ENCODE assay signal across 2 cellular contexts in the genomic region with DNA sequence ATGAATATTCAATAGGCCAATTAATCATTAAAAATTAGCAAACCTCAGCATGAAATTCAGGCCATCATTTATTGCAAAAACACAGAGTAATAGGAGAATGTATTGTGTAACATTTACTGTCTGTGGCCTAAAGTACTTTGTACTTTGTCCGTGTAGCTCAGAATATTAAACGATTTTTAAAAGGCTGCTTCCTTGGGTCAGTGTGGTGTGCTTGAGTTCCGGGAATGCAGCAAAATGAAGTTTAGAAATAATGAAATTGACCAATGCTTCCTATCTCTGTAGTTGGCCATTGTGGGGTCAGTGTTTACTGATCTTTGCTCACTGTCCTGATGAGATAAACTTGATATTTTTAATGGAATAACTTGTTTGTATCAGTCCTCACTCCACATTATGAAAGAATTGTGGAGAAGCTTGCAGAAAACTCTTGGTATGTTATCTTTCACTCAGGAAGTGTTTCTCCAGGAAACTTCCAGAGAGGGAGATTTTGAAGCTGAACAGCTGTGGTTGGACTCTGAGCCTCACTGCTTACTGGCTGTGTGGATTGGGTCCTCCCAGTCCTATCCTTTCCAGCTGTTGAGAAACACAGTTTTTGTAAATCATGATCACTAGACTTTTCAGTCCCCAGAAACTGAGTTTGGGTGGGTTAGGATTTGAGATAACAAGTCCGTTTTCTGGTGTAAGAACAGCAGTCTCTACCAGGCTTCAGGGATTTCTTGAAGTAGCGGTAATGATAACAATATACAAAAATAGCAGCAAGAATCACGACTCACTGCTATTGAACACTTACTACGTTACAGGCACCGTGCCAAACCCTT.
A peak's percentile ranks its signal among the peaks of the same experiment; 100 is the strongest.
TF ChIP-seq lines count a peak whose summit lies in the region.

No MANE protein-coding gene starts in this region.

TF ChIP-seq in HepG2, 621 proteins besides CTCF, POLR2A, EP300 and RAD21 (continues in another document):
- TF ChIP-seq EED (CRISPR knock-in tag; IDR thresholded peaks at IDR 0.05) (no peak), ZNF260 (CRISPR knock-in tag; IDR thresholded peaks at IDR 0.05; ENCODE audit: borderline replicate concordance, low read depth) (no peak), ZNF790 (CRISPR knock-in tag; IDR thresholded peaks at IDR 0.05; ENCODE audit: borderline replicate concordance) (no peak), SMAD3 (CRISPR knock-in tag; IDR thresholded peaks at IDR 0.05) (0 out of 2 replicates have a peak, but pooled peaks have one; percentile 24), TERF1 (CRISPR knock-in tag; IDR thresholded peaks at IDR 0.05) (no peak), PAF1 (CRISPR knock-in tag; IDR thresholded peaks at IDR 0.05) (no peak), ZNF607 (CRISPR knock-in tag; IDR thresholded peaks at IDR 0.05; ENCODE audit: borderline replicate concordance) (no peak), ZNF577 (CRISPR knock-in tag; IDR thresholded peaks at IDR 0.05; ENCODE audit: borderline replicate concordance, low read depth) (no peak), MLXIP (CRISPR knock-in tag; IDR thresholded peaks at IDR 0.05; ENCODE audit: borderline replicate concordance) (no peak), SALL1 (CRISPR knock-in tag; IDR thresholded peaks at IDR 0.05) (peak; percentile 51; the same call in 1 of the 2 replicates), BRD4 (CRISPR knock-in tag; IDR thresholded peaks at IDR 0.05) (no peak), POLR2G (IDR thresholded peaks at IDR 0.05; ENCODE audit: low read depth, low read length) (no peak), POLR2AphosphoS2 (IDR thresholded peaks at IDR 0.05; ENCODE audit: low read depth, low read length) (no peak), ATF7 (IDR thresholded peaks at IDR 0.05) (no peak), ATF7 (CRISPR knock-in tag; IDR thresholded peaks at IDR 0.05) (no peak), ZC3H4 (CRISPR knock-in tag; IDR thresholded peaks at IDR 0.05; ENCODE audit: borderline replicate concordance) (no peak), ZNF605 (CRISPR knock-in tag; IDR thresholded peaks at IDR 0.05) (no peak), ZNF253 (CRISPR knock-in tag; IDR thresholded peaks at IDR 0.05; ENCODE audit: borderline replicate concordance) (no peak), MTA1 (CRISPR knock-in tag; IDR thresholded peaks at IDR 0.05; ENCODE audit: borderline replicate concordance) (no peak)
- TF ChIP-seq, protein P1, sequence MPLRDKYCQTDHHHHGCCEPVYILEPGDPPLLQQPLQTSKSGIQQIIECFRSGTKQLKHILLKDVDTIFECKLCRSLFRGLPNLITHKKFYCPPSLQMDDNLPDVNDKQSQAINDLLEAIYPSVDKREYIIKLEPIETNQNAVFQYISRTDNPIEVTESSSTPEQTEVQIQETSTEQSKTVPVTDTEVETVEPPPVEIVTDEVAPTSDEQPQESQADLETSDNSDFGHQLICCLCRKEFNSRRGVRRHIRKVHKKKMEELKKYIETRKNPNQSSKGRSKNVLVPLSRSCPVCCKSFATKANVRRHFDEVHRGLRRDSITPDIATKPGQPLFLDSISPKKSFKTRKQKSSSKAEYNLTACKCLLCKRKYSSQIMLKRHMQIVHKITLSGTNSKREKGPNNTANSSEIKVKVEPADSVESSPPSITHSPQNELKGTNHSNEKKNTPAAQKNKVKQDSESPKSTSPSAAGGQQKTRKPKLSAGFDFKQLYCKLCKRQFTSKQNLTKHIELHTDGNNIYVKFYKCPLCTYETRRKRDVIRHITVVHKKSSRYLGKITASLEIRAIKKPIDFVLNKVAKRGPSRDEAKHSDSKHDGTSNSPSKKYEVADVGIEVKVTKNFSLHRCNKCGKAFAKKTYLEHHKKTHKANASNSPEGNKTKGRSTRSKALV (CRISPR knock-in tag; IDR thresholded peaks at IDR 0.05), result no peak
- TF ChIP-seq, protein P2, sequence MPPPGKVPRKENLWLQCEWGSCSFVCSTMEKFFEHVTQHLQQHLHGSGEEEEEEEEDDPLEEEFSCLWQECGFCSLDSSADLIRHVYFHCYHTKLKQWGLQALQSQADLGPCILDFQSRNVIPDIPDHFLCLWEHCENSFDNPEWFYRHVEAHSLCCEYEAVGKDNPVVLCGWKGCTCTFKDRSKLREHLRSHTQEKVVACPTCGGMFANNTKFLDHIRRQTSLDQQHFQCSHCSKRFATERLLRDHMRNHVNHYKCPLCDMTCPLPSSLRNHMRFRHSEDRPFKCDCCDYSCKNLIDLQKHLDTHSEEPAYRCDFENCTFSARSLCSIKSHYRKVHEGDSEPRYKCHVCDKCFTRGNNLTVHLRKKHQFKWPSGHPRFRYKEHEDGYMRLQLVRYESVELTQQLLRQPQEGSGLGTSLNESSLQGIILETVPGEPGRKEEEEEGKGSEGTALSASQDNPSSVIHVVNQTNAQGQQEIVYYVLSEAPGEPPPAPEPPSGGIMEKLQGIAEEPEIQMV (CRISPR knock-in tag; IDR thresholded peaks at IDR 0.05; ENCODE audit: low read depth), result no peak
- TF ChIP-seq, protein P3, sequence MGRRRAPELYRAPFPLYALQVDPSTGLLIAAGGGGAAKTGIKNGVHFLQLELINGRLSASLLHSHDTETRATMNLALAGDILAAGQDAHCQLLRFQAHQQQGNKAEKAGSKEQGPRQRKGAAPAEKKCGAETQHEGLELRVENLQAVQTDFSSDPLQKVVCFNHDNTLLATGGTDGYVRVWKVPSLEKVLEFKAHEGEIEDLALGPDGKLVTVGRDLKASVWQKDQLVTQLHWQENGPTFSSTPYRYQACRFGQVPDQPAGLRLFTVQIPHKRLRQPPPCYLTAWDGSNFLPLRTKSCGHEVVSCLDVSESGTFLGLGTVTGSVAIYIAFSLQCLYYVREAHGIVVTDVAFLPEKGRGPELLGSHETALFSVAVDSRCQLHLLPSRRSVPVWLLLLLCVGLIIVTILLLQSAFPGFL (CRISPR knock-in tag; IDR thresholded peaks at IDR 0.05), result no peak

TF ChIP-seq in SK-N-SH treated with all-trans-retinoic acid at 6 μM for 48 hours, 23 proteins besides CTCF, POLR2A, EP300 and RAD21:
- no peak for TF ChIP-seq ZNF70 (CRISPR knock-in tag; IDR thresholded peaks at IDR 0.05)
- no peak for TF ChIP-seq BACH2 (CRISPR knock-in tag; IDR thresholded peaks at IDR 0.05; ENCODE audit: borderline replicate concordance)
- no peak for TF ChIP-seq ARNTL (CRISPR knock-in tag; IDR thresholded peaks at IDR 0.05; ENCODE audit: borderline replicate concordance, low read depth)
- TF ChIP-seq, protein P4, sequence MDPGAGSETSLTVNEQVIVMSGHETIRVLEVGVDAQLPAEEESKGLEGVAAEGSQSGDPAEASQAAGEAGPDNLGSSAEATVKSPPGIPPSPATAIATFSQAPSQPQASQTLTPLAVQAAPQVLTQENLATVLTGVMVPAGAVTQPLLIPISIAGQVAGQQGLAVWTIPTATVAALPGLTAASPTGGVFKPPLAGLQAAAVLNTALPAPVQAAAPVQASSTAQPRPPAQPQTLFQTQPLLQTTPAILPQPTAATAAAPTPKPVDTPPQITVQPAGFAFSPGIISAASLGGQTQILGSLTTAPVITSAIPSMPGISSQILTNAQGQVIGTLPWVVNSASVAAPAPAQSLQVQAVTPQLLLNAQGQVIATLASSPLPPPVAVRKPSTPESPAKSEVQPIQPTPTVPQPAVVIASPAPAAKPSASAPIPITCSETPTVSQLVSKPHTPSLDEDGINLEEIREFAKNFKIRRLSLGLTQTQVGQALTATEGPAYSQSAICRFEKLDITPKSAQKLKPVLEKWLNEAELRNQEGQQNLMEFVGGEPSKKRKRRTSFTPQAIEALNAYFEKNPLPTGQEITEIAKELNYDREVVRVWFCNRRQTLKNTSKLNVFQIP (CRISPR knock-in tag; IDR thresholded peaks at IDR 0.05; ENCODE audit: borderline replicate concordance, low read depth), result no peak
- TF ChIP-seq ZNF565 (CRISPR knock-in tag; conservative IDR thresholded peaks at IDR 0.05; ENCODE audit: low read depth), result no peak
- no peak for TF ChIP-seq CSRNP3 (CRISPR knock-in tag; IDR thresholded peaks at IDR 0.05)
- no peak for TF ChIP-seq SNAI2 (CRISPR knock-in tag; IDR thresholded peaks at IDR 0.05)
- no peak for TF ChIP-seq ZNF8 (CRISPR knock-in tag; IDR thresholded peaks at IDR 0.05)
- no peak for TF ChIP-seq TOX (CRISPR knock-in tag; IDR thresholded peaks at IDR 0.05; ENCODE audit: borderline replicate concordance)
- no peak for TF ChIP-seq ISL1 (CRISPR knock-in tag; IDR thresholded peaks at IDR 0.05)
- no peak for TF ChIP-seq PPARA (CRISPR knock-in tag; IDR thresholded peaks at IDR 0.05; ENCODE audit: borderline replicate concordance)
- no peak for TF ChIP-seq OSR1 (CRISPR knock-in tag; IDR thresholded peaks at IDR 0.05)
- TF ChIP-seq ZC3H10 (CRISPR knock-in tag; IDR thresholded peaks at IDR 0.05), result no peak
- no peak for TF ChIP-seq ZFP30 (CRISPR knock-in tag; IDR thresholded peaks at IDR 0.05)
